19 cellular contexts compared by ENCODE assay signal in the genomic region with DNA sequence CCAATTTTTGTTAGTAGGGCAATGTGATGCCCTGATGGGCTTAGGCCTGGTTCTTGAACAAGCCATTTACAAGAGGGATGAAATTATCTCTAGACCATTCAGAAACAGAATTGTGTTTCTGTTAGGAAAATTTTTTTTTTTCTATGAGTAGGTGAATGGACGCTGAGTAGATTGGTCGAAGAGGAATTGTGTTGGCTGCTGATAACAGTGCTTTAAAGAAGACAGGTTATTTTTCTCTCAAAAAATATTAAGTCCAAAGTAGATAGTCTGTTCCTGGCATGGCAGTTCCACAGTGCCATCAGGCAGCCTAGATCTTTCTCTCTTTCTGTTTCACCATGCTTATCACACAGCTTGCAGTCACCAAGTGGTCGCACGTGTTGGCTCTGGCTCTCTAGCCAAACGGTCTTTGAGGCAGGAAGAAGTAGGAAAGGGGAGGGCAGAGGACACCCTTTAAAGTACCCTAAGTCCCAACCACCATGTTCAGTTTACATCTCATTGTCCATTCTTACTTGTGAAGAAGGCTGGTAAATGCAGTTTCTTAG.
"Had no signal": no experiment of that assay in that cellular context is flagged by ENCODE, and none has a peak within 500 bp of the region (broad histone marks: within the 10 kb centered on the region; RNA-seq: fewer than 3 reads in every experiment).

No MANE protein-coding gene starts in this region.

- H3K27me3 ChIP-seq: ascending aorta, breast epithelium, suprapubic skin, upper lobe of right lung had no signal

- DNase-seq: activated CD4-positive, CD25-positive, alpha-beta regulatory T cell treated with anti-CD3 and anti-CD28 coated beads, Interleukin-2, amount 50 U/mL, for 72 hours; activated naive CD4-positive, alpha-beta T cell treated with Interleukin-2 at 50 U/mL for 16 hours; dermis blood vessel endothelial cell; effector memory CD8-positive, alpha-beta T cell; hypothalamus; mesendoderm; posterior cingulate gyrus; right cardiac atrium; stimulated activated CD4-positive, alpha-beta T cell treated with anti-CD3 and anti-CD28 coated beads, Interleukin-4, amount 100 ng/mL, for 4 hours; stimulated activated CD8-positive, alpha-beta memory T cell treated with anti-CD3 and anti-CD28 coated beads, Interleukin-4, amount 100 ng/mL, for 48 hours; stimulated activated naive CD8-positive, alpha-beta T cell treated with anti-CD3 and anti-CD28 coated beads, Interleukin-15, Interleukin-2, amounts not matched to agents 100 U/mL and 50 U/mL, for 24 hours; SW 1271; upper lobe of right lung had no signal

- H3K36me3 ChIP-seq: ascending aorta, breast epithelium, suprapubic skin, upper lobe of right lung had no signal

- H3K9me3 ChIP-seq: ascending aorta, breast epithelium, suprapubic skin, upper lobe of right lung had no signal

- H3K4me3 ChIP-seq: ascending aorta, breast epithelium, smooth muscle cell, suprapubic skin, upper lobe of right lung had no signal

- H3K27ac ChIP-seq: ascending aorta, breast epithelium, suprapubic skin, upper lobe of right lung had no signal

- H3K4me1 ChIP-seq: breast epithelium had no signal

- ATAC-seq: activated T-helper 17 cell treated with anti-CD3 and anti-CD28 coated beads, Interleukin-2, amount 50 U/mL, for 72 hours; effector memory CD8-positive, alpha-beta T cell; natural killer cell treated with Interleukin-12 subunit alpha and Interleukin-12 subunit beta and Interleukin-15 and Interleukin-18, amount 100 ng/mL, for 72 hours; stimulated activated naive CD8-positive, alpha-beta T cell treated with anti-CD3 and anti-CD28 coated beads, Interleukin-15, Interleukin-2, amounts not matched to agents 100 U/mL and 50 U/mL, for 24 hours; upper lobe of right lung had no signal
